In genomic region chr11:36724742-36725387, GRCh38 we compare ENCODE assay signal across 14 cellular contexts.
A peak's percentile ranks its signal among the peaks of the same experiment; 100 is the strongest.
DNase-seq lines count a peak whose midpoint lies in the region; ATAC-seq, FAIRE-seq and TF ChIP-seq lines count a peak whose summit lies in the region.
"Had no signal": no experiment of that assay in that cellular context is flagged by ENCODE, and none has a peak within 500 bp of the region (broad histone marks: within the 10 kb centered on the region; RNA-seq: fewer than 3 reads in every experiment).

No MANE protein-coding gene starts in this region.

- ATAC-seq in GM18907 (IDR thresholded peaks at IDR 0.05; ENCODE audit: unreplicated experiment) (peak; percentile 92), HG02610 (IDR thresholded peaks at IDR 0.05; ENCODE audit: unreplicated experiment) (peak; percentile 85), HG03520 (IDR thresholded peaks at IDR 0.05; ENCODE audit: unreplicated experiment) (peak; percentile 74)
- ATAC-seq in naive thymus-derived CD4-positive, alpha-beta T cell: peak; percentile 47
- ATAC-seq: esophagus mucosa had no signal

- TF ChIP-seq CTCF in dorsolateral prefrontal cortex (IDR thresholded peaks at IDR 0.05 in 54 of 56, conservative IDR thresholded peaks at IDR 0.05 in 2 of 56; ENCODE audit: low read depth in 1 of 56, partially characterized antibody in 56 of 56): no peak

- H3K4me1 ChIP-seq in naive thymus-derived CD4-positive, alpha-beta T cell (ENCODE audit: control insufficient read depth in 2 of 2, insufficient read depth in 2 of 2, low read length in 2 of 2): no peaks in the 10 kb centered on the region
- H3K4me1 ChIP-seq: Peyer's patch had no signal

- DNase-seq in naive thymus-derived CD4-positive, alpha-beta T cell: no peak
- DNase-seq in T-helper 9 cell (no peak), dorsolateral prefrontal cortex (no peak), AG08396 (ENCODE audit: low spot score) (no peak), urothelium cell line (ENCODE audit: low spot score) (no peak)
- DNase-seq: activated CD4-positive, alpha-beta T cell treated with anti-CD3 and anti-CD28 coated beads, Interleukin-2, amount 50 U/mL, for 4 hours; aorta; NCI-H1436; ovary; Peyer's patch had no signal

- peaks cover 0 to 31% (median 12%) of the 10 kb centered on the region in 5 donors for H3K27me3 Mint-ChIP-seq in naive thymus-derived CD4-positive, alpha-beta T cell

- H3K9me3 ChIP-seq in naive thymus-derived CD4-positive, alpha-beta T cell (ENCODE audit: control insufficient read depth in 2 of 3, low read length in 3 of 3): no peaks in the 10 kb centered on the region
- H3K9me3 ChIP-seq: ovary, Peyer's patch had no signal

- intact Hi-C loops in naive thymus-derived CD4-positive, alpha-beta T cell (cut with micrococcal nuclease): no loop called here
- intact Hi-C loops in dorsolateral prefrontal cortex (cut with DNase I): no loop called here

- no peak overlapping the region for H3K4me3 ChIP-seq in naive thymus-derived CD4-positive, alpha-beta T cell (ENCODE audit: low read length)
- H3K4me3 ChIP-seq in dorsolateral prefrontal cortex: no peak overlapping the region
- H3K4me3 ChIP-seq: ovary, Peyer's patch had no signal

- no peak overlapping the region for H3K27ac ChIP-seq in naive thymus-derived CD4-positive, alpha-beta T cell (ENCODE audit: low read depth, low read length)
- H3K27ac ChIP-seq in dorsolateral prefrontal cortex: no peak overlapping the region
- H3K27ac ChIP-seq: ovary, Peyer's patch had no signal

- H3K36me3 Mint-ChIP-seq in naive thymus-derived CD4-positive, alpha-beta T cell: no peaks in the 10 kb centered on the region

- H3K36me3 ChIP-seq in naive thymus-derived CD4-positive, alpha-beta T cell (ENCODE audit: control insufficient read depth in 2 of 3, insufficient read depth in 3 of 3, low read length in 3 of 3): no peaks in the 10 kb centered on the region
- H3K36me3 ChIP-seq: ovary, Peyer's patch had no signal

- H3K4me1 Mint-ChIP-seq in naive thymus-derived CD4-positive, alpha-beta T cell: peaks cover 0 to 7% (median 0%) of the 10 kb centered on the region in 7 donors

- no peak overlapping the region for H3K4me3 Mint-ChIP-seq in naive thymus-derived CD4-positive, alpha-beta T cell

- no peak overlapping the region for H3K27ac Mint-ChIP-seq in naive thymus-derived CD4-positive, alpha-beta T cell

- CTCF ChIA-PET in naive thymus-derived CD4-positive, alpha-beta T cell (lab: Charles Lee): no interaction called here

- FAIRE-seq in urothelium cell line (lab: Jason Lieb, UNC): no peak

- H3K27me3 ChIP-seq in naive thymus-derived CD4-positive, alpha-beta T cell (ENCODE audit: control insufficient read depth in 2 of 2, insufficient read depth in 2 of 2, low read length in 2 of 2): no peaks in the 10 kb centered on the region
- H3K27me3 ChIP-seq in dorsolateral prefrontal cortex: no peaks in the 10 kb centered on the region
- H3K27me3 ChIP-seq: ovary, Peyer's patch had no signal

- H3K9me3 Mint-ChIP-seq in naive thymus-derived CD4-positive, alpha-beta T cell: peaks cover 0 to 7% (median 0%) of the 10 kb centered on the region in 11 donors

- POLR2A ChIA-PET in naive thymus-derived CD4-positive, alpha-beta T cell (lab: Charles Lee): no interaction called here
